27 cellular contexts compared by ENCODE assay signal in genomic region chr3:144358191-144358590, GRCh38.
"Had no signal": no experiment of that assay in that cellular context is flagged by ENCODE, and none has a peak within 500 bp of the region (broad histone marks: within the 10 kb centered on the region; RNA-seq: fewer than 3 reads in every experiment).

No MANE protein-coding gene starts in this region.

- H3K27ac Mint-ChIP-seq: activated CD4-positive, alpha-beta memory T cell treated with anti-CD3 and anti-CD28 coated beads for 36 hours; activated CD4-positive, alpha-beta T cell treated with anti-CD3 and anti-CD28 coated beads, Interleukin-2, amount 10 ng/mL, durations not matched to agents 7 days and 5 days; activated naive CD8-positive, alpha-beta T cell treated with anti-CD3 and anti-CD28 coated beads, Interleukin-2, amount 10 ng/mL, durations not matched to agents 7 days and 5 days; activated T-cell treated with anti-CD3 and anti-CD28 coated beads, Interleukin-2, amount 50 U/mL, for 72 hours had no signal

- H3K4me3 ChIP-seq: adrenal gland, breast epithelium, MG63, SJCRH30 had no signal

- H3K9ac ChIP-seq: KMS-11, SK-N-SH had no signal

- H3K4me2 ChIP-seq: KMS-11, SK-N-SH had no signal

- H3K9me3 Mint-ChIP-seq: activated CD4-positive, alpha-beta memory T cell treated with anti-CD3 and anti-CD28 coated beads for 36 hours; activated CD4-positive, alpha-beta T cell treated with anti-CD3 and anti-CD28 coated beads, Interleukin-2, amount 10 ng/mL, durations not matched to agents 7 days and 5 days; activated naive CD8-positive, alpha-beta T cell treated with anti-CD3 and anti-CD28 coated beads, Interleukin-2, amount 10 ng/mL, durations not matched to agents 7 days and 5 days had no signal

- H3K27me3 Mint-ChIP-seq: activated CD4-positive, alpha-beta memory T cell treated with anti-CD3 and anti-CD28 coated beads for 36 hours; activated CD4-positive, alpha-beta T cell treated with anti-CD3 and anti-CD28 coated beads, Interleukin-2, amount 10 ng/mL, durations not matched to agents 7 days and 5 days; activated naive CD8-positive, alpha-beta T cell treated with anti-CD3 and anti-CD28 coated beads, Interleukin-2, amount 10 ng/mL, durations not matched to agents 7 days and 5 days had no signal

- H3K36me3 Mint-ChIP-seq: activated CD4-positive, alpha-beta memory T cell treated with anti-CD3 and anti-CD28 coated beads for 36 hours; activated naive CD8-positive, alpha-beta T cell treated with anti-CD3 and anti-CD28 coated beads, Interleukin-2, amount 10 ng/mL, durations not matched to agents 7 days and 5 days had no signal

- H3K4me3 Mint-ChIP-seq: activated CD4-positive, alpha-beta memory T cell treated with anti-CD3 and anti-CD28 coated beads for 36 hours; activated CD4-positive, alpha-beta T cell treated with anti-CD3 and anti-CD28 coated beads, Interleukin-2, amount 10 ng/mL, durations not matched to agents 7 days and 5 days; activated naive CD8-positive, alpha-beta T cell treated with anti-CD3 and anti-CD28 coated beads, Interleukin-2, amount 10 ng/mL, durations not matched to agents 7 days and 5 days; activated T-cell treated with anti-CD3 and anti-CD28 coated beads, Interleukin-2, amount 50 U/mL, for 72 hours had no signal

- DNase-seq: activated CD4-positive, alpha-beta memory T cell treated with anti-CD3 and anti-CD28 coated beads for 36 hours; activated CD4-positive, alpha-beta T cell treated with anti-CD3 and anti-CD28 coated beads, Interleukin-2, amount 10 ng/mL, durations not matched to agents 7 days and 5 days; activated CD4-positive, CD25-positive, alpha-beta regulatory T cell; activated CD8-positive, alpha-beta memory T cell treated with anti-CD3 and anti-CD28 coated beads, Interleukin-2, amount 50 U/mL, for 4 hours; activated naive CD4-positive, alpha-beta T cell treated with anti-CD3 and anti-CD28 coated beads, Interleukin-2, amount 50 U/mL, for 16 hours; activated naive CD8-positive, alpha-beta T cell treated with anti-CD3 and anti-CD28 coated beads, Interleukin-2, amount 10 ng/mL, durations not matched to agents 7 days and 5 days; activated T-cell treated with anti-CD3 and anti-CD28 coated beads, Interleukin-2, amount 50 U/mL, for 72 hours; adrenal gland; anterior cingulate cortex; MG63; MV-4-11; NCI-H1092 treated with DMSO at 0.1 percent for 48 hours; NCI-H1417 treated with DMSO at 0.1 percent for 48 hours; NCI-H1694; NCI-H2029; NCI-H2107; NCI-H2171 treated with DMSO at 0.1 percent for 48 hours; NCI-H345; NCI-H510A; NCI-H526 treated with DMSO at 0.1 percent for 48 hours; NCI-H82; SJCRH30; SK-N-SH; T-helper 1 cell had no signal

- H3K27me3 ChIP-seq: adrenal gland, breast epithelium, MG63, SJCRH30 had no signal

- ATAC-seq: activated T-cell treated with anti-CD3 and anti-CD28 coated beads, Interleukin-2, amount 50 U/mL, for 72 hours had no signal

- H3K9me3 ChIP-seq: adrenal gland, breast epithelium, MG63, SJCRH30, SK-N-SH had no signal

- H3K4me1 ChIP-seq: adrenal gland, breast epithelium, SJCRH30 had no signal

- H3K4me1 Mint-ChIP-seq: activated CD4-positive, alpha-beta T cell treated with anti-CD3 and anti-CD28 coated beads, Interleukin-2, amount 10 ng/mL, durations not matched to agents 7 days and 5 days; activated naive CD8-positive, alpha-beta T cell treated with anti-CD3 and anti-CD28 coated beads, Interleukin-2, amount 10 ng/mL, durations not matched to agents 7 days and 5 days had no signal

- H3K27ac ChIP-seq: adrenal gland, breast epithelium, KMS-11, SJCRH30, VCaP had no signal

- H3K36me3 ChIP-seq: adrenal gland, breast epithelium, MG63, SJCRH30 had no signal
